In the genomic region with DNA sequence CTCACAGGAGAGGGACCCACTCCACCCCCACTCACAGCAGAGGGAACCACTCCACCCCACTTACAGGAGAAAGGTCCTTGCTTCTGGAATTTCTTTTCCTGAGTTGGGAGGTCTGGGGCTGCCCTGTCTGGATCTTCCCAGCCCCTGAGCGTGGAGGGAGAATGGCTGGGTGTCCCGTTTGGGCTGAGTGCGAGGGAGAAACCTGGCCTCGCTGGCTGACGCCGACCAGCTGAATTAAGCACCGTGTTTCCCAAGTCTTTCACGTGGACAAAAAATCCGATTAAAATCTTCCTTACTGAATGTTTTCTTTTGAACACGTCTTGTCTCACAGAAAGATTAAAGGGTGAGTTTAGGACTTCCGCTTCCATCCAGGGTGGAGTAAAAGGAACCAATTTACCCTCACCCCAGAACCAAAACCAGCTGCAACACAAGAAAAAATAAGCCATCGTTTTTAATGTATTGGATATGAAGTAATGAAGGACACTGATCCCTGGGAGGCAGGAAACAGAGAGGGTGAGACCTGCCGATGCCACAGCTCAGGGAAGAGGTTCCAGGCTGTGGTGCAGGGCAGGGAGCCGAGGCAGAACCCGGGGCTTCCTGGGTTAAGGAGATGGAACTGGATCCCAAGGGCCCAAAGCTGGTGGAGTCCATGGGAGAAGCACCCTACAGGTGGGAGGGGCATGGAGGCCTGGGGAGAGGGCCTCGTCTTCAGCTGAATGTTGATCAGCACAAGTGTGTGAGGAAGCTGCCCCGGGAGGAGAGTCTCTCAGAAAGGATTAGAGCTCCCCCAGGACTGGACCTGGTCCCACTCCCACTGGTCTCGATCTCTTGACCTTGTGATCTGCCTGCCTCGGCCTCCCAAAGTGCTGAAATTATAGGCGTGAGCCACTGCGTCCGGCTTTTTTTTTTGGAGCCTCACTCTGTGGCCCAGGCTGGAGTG, we compare ENCODE assay signal across 2 cellular contexts.
TF ChIP-seq lines count a peak whose summit lies in the region.

No MANE protein-coding gene starts in this region.

TF ChIP-seq in GM23338, 12 proteins besides CTCF, POLR2A, EP300 and RAD21 (continued from another document and continues in another):
- TF ChIP-seq, protein P1, sequence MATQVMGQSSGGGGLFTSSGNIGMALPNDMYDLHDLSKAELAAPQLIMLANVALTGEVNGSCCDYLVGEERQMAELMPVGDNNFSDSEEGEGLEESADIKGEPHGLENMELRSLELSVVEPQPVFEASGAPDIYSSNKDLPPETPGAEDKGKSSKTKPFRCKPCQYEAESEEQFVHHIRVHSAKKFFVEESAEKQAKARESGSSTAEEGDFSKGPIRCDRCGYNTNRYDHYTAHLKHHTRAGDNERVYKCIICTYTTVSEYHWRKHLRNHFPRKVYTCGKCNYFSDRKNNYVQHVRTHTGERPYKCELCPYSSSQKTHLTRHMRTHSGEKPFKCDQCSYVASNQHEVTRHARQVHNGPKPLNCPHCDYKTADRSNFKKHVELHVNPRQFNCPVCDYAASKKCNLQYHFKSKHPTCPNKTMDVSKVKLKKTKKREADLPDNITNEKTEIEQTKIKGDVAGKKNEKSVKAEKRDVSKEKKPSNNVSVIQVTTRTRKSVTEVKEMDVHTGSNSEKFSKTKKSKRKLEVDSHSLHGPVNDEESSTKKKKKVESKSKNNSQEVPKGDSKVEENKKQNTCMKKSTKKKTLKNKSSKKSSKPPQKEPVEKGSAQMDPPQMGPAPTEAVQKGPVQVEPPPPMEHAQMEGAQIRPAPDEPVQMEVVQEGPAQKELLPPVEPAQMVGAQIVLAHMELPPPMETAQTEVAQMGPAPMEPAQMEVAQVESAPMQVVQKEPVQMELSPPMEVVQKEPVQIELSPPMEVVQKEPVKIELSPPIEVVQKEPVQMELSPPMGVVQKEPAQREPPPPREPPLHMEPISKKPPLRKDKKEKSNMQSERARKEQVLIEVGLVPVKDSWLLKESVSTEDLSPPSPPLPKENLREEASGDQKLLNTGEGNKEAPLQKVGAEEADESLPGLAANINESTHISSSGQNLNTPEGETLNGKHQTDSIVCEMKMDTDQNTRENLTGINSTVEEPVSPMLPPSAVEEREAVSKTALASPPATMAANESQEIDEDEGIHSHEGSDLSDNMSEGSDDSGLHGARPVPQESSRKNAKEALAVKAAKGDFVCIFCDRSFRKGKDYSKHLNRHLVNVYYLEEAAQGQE (IDR thresholded peaks at IDR 0.05; ENCODE audit: unreplicated experiment), result no peak
- TF ChIP-seq POLR2AphosphoS5 (IDR thresholded peaks at IDR 0.05; ENCODE audit: low read depth), result no peak
- TF ChIP-seq CREB1 (CRISPR knock-in tag; IDR thresholded peaks at IDR 0.05; ENCODE audit: low read depth), result no peak
- no peak for TF ChIP-seq EZH2phosphoT487 (IDR thresholded peaks at IDR 0.05; ENCODE audit: unreplicated experiment)
- TF ChIP-seq, protein P2, sequence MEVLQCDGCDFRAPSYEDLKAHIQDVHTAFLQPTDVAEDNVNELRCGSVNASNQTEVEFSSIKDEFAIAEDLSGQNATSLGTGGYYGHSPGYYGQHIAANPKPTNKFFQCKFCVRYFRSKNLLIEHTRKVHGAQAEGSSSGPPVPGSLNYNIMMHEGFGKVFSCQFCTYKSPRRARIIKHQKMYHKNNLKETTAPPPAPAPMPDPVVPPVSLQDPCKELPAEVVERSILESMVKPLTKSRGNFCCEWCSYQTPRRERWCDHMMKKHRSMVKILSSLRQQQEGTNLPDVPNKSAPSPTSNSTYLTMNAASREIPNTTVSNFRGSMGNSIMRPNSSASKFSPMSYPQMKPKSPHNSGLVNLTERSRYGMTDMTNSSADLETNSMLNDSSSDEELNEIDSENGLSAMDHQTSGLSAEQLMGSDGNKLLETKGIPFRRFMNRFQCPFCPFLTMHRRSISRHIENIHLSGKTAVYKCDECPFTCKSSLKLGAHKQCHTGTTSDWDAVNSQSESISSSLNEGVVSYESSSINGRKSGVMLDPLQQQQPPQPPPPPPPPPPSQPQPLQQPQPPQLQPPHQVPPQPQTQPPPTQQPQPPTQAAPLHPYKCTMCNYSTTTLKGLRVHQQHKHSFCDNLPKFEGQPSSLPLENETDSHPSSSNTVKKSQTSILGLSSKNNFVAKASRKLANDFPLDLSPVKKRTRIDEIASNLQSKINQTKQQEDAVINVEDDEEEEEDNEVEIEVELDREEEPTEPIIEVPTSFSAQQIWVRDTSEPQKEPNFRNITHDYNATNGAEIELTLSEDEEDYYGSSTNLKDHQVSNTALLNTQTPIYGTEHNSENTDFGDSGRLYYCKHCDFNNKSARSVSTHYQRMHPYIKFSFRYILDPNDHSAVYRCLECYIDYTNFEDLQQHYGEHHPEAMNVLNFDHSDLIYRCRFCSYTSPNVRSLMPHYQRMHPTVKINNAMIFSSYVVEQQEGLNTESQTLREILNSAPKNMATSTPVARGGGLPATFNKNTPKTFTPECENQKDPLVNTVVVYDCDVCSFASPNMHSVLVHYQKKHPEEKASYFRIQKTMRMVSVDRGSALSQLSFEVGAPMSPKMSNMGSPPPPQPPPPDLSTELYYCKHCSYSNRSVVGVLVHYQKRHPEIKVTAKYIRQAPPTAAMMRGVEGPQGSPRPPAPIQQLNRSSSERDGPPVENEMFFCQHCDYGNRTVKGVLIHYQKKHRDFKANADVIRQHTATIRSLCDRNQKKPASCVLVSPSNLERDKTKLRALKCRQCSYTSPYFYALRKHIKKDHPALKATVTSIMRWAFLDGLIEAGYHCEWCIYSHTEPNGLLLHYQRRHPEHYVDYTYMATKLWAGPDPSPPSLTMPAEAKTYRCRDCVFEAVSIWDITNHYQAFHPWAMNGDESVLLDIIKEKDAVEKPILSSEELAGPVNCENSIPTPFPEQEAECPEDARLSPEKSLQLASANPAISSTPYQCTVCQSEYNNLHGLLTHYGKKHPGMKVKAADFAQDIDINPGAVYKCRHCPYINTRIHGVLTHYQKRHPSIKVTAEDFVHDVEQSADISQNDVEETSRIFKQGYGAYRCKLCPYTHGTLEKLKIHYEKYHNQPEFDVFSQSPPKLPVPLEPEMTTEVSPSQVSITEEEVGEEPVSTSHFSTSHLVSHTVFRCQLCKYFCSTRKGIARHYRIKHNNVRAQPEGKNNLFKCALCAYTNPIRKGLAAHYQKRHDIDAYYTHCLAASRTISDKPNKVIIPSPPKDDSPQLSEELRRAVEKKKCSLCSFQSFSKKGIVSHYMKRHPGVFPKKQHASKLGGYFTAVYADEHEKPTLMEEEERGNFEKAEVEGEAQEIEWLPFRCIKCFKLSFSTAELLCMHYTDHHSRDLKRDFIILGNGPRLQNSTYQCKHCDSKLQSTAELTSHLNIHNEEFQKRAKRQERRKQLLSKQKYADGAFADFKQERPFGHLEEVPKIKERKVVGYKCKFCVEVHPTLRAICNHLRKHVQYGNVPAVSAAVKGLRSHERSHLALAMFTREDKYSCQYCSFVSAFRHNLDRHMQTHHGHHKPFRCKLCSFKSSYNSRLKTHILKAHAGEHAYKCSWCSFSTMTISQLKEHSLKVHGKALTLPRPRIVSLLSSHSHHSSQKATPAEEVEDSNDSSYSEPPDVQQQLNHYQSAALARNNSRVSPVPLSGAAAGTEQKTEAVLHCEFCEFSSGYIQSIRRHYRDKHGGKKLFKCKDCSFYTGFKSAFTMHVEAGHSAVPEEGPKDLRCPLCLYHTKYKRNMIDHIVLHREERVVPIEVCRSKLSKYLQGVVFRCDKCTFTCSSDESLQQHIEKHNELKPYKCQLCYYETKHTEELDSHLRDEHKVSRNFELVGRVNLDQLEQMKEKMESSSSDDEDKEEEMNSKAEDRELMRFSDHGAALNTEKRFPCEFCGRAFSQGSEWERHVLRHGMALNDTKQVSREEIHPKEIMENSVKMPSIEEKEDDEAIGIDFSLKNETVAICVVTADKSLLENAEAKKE (CRISPR knock-in tag; IDR thresholded peaks at IDR 0.05), result no peak
- TF ChIP-seq, protein P3, sequence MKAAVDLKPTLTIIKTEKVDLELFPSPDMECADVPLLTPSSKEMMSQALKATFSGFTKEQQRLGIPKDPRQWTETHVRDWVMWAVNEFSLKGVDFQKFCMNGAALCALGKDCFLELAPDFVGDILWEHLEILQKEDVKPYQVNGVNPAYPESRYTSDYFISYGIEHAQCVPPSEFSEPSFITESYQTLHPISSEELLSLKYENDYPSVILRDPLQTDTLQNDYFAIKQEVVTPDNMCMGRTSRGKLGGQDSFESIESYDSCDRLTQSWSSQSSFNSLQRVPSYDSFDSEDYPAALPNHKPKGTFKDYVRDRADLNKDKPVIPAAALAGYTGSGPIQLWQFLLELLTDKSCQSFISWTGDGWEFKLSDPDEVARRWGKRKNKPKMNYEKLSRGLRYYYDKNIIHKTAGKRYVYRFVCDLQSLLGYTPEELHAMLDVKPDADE (IDR thresholded peaks at IDR 0.05), result no peak

TF ChIP-seq in K562, 482 proteins besides CTCF, POLR2A, EP300 and RAD21 (continued from another document):
- TF ChIP-seq, protein P4, sequence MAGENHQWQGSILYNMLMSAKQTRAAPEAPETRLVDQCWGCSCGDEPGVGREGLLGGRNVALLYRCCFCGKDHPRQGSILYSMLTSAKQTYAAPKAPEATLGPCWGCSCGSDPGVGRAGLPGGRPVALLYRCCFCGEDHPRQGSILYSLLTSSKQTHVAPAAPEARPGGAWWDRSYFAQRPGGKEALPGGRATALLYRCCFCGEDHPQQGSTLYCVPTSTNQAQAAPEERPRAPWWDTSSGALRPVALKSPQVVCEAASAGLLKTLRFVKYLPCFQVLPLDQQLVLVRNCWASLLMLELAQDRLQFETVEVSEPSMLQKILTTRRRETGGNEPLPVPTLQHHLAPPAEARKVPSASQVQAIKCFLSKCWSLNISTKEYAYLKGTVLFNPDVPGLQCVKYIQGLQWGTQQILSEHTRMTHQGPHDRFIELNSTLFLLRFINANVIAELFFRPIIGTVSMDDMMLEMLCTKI (IDR thresholded peaks at IDR 0.05; ENCODE audit: partially characterized antibody), result no peak
- TF ChIP-seq HEY1 (CRISPR knock-in tag; IDR thresholded peaks at IDR 0.05; ENCODE audit: borderline replicate concordance) (no peak), ESRRA (IDR thresholded peaks at IDR 0.05; ENCODE audit: borderline replicate concordance, low read depth) (no peak), KLF13 (tag; IDR thresholded peaks at IDR 0.05; ENCODE audit: borderline replicate concordance, low read depth) (no peak), FIP1L1 (IDR thresholded peaks at IDR 0.05; ENCODE audit: low read depth, low read length, poor library complexity, severe bottlenecking) (no peak), ZNF143 (CRISPR knock-in tag; IDR thresholded peaks at IDR 0.05) (no peak), BHLHE40 (IDR thresholded peaks at IDR 0.05; ENCODE audit: low read length) (no peak)
- TF ChIP-seq, protein P5, sequence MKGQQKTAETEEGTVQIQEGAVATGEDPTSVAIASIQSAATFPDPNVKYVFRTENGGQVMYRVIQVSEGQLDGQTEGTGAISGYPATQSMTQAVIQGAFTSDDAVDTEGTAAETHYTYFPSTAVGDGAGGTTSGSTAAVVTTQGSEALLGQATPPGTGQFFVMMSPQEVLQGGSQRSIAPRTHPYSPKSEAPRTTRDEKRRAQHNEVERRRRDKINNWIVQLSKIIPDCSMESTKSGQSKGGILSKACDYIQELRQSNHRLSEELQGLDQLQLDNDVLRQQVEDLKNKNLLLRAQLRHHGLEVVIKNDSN (CRISPR knock-in tag; IDR thresholded peaks at IDR 0.05), result no peak
- TF ChIP-seq, protein P6, sequence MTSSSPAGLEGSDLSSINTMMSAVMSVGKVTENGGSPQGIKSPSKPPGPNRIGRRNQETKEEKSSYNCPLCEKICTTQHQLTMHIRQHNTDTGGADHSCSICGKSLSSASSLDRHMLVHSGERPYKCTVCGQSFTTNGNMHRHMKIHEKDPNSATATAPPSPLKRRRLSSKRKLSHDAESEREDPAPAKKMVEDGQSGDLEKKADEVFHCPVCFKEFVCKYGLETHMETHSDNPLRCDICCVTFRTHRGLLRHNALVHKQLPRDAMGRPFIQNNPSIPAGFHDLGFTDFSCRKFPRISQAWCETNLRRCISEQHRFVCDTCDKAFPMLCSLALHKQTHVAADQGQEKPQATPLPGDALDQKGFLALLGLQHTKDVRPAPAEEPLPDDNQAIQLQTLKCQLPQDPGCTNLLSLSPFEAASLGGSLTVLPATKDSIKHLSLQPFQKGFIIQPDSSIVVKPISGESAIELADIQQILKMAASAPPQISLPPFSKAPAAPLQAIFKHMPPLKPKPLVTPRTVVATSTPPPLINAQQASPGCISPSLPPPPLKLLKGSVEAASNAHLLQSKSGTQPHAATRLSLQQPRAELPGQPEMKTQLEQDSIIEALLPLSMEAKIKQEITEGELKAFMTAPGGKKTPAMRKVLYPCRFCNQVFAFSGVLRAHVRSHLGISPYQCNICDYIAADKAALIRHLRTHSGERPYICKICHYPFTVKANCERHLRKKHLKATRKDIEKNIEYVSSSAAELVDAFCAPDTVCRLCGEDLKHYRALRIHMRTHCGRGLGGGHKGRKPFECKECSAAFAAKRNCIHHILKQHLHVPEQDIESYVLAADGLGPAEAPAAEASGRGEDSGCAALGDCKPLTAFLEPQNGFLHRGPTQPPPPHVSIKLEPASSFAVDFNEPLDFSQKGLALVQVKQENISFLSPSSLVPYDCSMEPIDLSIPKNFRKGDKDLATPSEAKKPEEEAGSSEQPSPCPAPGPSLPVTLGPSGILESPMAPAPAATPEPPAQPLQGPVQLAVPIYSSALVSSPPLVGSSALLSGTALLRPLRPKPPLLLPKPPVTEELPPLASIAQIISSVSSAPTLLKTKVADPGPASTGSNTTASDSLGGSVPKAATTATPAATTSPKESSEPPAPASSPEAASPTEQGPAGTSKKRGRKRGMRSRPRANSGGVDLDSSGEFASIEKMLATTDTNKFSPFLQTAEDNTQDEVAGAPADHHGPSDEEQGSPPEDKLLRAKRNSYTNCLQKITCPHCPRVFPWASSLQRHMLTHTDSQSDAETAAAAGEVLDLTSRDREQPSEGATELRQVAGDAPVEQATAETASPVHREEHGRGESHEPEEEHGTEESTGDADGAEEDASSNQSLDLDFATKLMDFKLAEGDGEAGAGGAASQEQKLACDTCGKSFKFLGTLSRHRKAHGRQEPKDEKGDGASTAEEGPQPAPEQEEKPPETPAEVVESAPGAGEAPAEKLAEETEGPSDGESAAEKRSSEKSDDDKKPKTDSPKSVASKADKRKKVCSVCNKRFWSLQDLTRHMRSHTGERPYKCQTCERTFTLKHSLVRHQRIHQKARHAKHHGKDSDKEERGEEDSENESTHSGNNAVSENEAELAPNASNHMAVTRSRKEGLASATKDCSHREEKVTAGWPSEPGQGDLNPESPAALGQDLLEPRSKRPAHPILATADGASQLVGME (CRISPR knock-in tag; IDR thresholded peaks at IDR 0.05), result no peak
